In the genomic region with DNA sequence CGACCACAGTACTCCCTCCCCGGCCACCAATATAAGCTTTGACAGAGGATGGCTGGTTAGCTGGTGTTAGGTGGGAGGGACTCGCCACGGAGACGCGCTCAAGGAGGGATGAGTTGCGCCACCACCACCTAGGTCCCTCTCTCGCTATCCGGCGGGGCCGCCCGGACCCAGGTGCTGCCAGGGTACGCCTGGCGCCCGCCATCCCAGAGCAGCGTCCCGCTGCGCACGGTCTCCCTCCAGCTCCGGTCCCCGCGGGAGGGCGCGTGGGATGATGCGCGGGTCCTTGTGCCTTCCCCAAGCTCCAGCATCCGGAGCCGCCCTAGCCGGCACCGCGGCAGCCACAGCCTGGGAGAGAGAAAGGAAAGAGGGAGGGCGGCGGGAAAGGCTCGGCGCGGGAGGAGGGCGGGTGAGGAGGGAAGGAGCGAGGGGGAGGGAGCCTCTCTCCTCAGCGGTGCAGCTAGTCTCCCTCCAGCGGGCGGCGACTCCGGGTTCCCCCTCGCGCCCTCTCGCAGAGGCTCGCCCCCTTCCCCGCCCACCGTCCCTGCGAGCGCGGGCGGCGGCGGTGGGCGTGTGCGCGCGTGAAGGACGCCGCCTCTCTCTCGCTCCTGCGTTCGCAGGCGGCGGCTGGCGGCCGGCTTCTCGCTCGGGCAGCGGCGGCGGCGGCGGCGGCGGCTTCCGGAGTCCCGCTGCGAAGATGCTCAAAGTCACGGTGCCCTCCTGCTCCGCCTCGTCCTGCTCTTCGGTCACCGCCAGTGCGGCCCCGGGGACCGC, we compare ENCODE assay signal across 9 cellular contexts. TPM values are rescaled to one million over a fixed set of nuclear protein-coding genes. Genes with fewer than 3 reads are reported as not detected.
DNase-seq lines count a peak whose midpoint lies in the region; ATAC-seq and TF ChIP-seq lines count a peak whose summit lies in the region.
"Had no signal": no experiment of that assay in that cellular context is flagged by ENCODE, and none has a peak within 500 bp of the region (broad histone marks: within the 10 kb centered on the region; RNA-seq: fewer than 3 reads in every experiment).

A gene (plus strand): TSS at position 595 of the 771 bp plus-strand sequence. CDS start 100 bp downstream, at position 695.

- intact Hi-C loops in PC-3 (cut with micrococcal nuclease) (no loop called here), stomach (cut with DNase I; ENCODE audit: low total_unique reads) (no loop called here)

- no peaks in the 10 kb centered on the region for H3K9me3 ChIP-seq in PC-3 (ENCODE audit: low read length)
- H3K9me3 ChIP-seq in neural cell (ENCODE audit: low read length), result no peaks in the 10 kb centered on the region
- H3K9me3 ChIP-seq in stomach, result no peaks in the 10 kb centered on the region
- H3K9me3 ChIP-seq: neutrophil had no signal

- H3K36me3 Mint-ChIP-seq in activated T-helper 17 cell treated with anti-CD3 and anti-CD28 coated beads, Interleukin-2, amount 50 U/mL, for 72 hours (ENCODE audit: low read depth), result peaks cover 39% of the 10 kb centered on the region

- no peaks in the 10 kb centered on the region for H3K9me2 ChIP-seq in PC-3 (replicated peaks; ENCODE audit: low read length)
- no peaks in the 10 kb centered on the region for H3K9me2 ChIP-seq in neural cell (ENCODE audit: insufficient read depth, low read length)

- no peak within 1 kb of the TSS for H3K9ac ChIP-seq in PC-3 (ENCODE audit: low read length)
- H3K9ac ChIP-seq in neural cell (ENCODE audit: low read length), result peak within 1 kb of the TSS; percentile 90

- TF ChIP-seq EP300 in neural cell (conservative IDR thresholded peaks at IDR 0.05; ENCODE audit: poor library complexity, severe bottlenecking) (peak; percentile 50), stomach (IDR thresholded peaks at IDR 0.05) (no peak)

- peak within 1 kb of the TSS; percentile 97 for H3K27ac Mint-ChIP-seq in activated T-helper 17 cell treated with anti-CD3 and anti-CD28 coated beads, Interleukin-2, amount 50 U/mL, for 72 hours

- TF ChIP-seq CTCF in PC-3 (conservative IDR thresholded peaks at IDR 0.05; ENCODE audit: low read depth, low read length) (no peak), fibroblast of the aortic adventitia (IDR thresholded peaks at IDR 0.05; ENCODE audit: insufficient read depth, low read length) (no peak), neural cell (IDR thresholded peaks at IDR 0.05; ENCODE audit: poor library complexity, severe bottlenecking) (peak; percentile 72), stomach (IDR thresholded peaks at IDR 0.05) (no peak)

- ATAC-seq in GM19463 (IDR thresholded peaks at IDR 0.05; ENCODE audit: unreplicated experiment) (peak; percentile 77), HG03571 (IDR thresholded peaks at IDR 0.05; ENCODE audit: unreplicated experiment) (peak; percentile 76), PC-3 (peak; percentile 70)
- ATAC-seq in activated T-helper 17 cell treated with anti-CD3 and anti-CD28 coated beads, Interleukin-2, amount 50 U/mL, for 72 hours (replicated peaks), result peak; percentile 43

- H3K27me3 ChIP-seq in PC-3 (ENCODE audit: low read length) (peaks cover 75% of the 10 kb centered on the region), neural cell (ENCODE audit: insufficient read depth, low read depth, low read length) (no peaks in the 10 kb centered on the region), stomach (peaks cover 0 to 47% (median 26%) of the 10 kb centered on the region in 3 donors)

- H3K4me3 ChIP-seq in PC-3 (ENCODE audit: low read length) (peak within 1 kb of the TSS; percentile 55), fibroblast of the aortic adventitia (ENCODE audit: low read depth, low read length) (peak within 1 kb of the TSS; percentile 70), neural cell (ENCODE audit: low read length) (peak within 1 kb of the TSS; percentile 87), stomach (peak within 1 kb of the TSS; percentile 55 to 72 (median 62))

- peak; percentile 57 for TF ChIP-seq RAD21 in neural cell (conservative IDR thresholded peaks at IDR 0.05)

- CTCF ChIA-PET in PC-3 (lab: Charles Lee), result no interaction called here

- no peaks in the 10 kb centered on the region for H3K27me3 Mint-ChIP-seq in activated T-helper 17 cell treated with anti-CD3 and anti-CD28 coated beads, Interleukin-2, amount 50 U/mL, for 72 hours

- BruUV-seq in PC-3 (replicated peaks; lab: Mats Ljungman, UMichigan), result no TSS peak

- POLR2A ChIA-PET in PC-3 (lab: Charles Lee; ENCODE audit: unreplicated experiment), result no interaction called here

- peak within 1 kb of the TSS; percentile 78 for H3K4me2 ChIP-seq in PC-3 (ENCODE audit: low read length)
- peak within 1 kb of the TSS; percentile 93 for H3K4me2 ChIP-seq in neural cell (ENCODE audit: low read length)

- no peaks in the 10 kb centered on the region for H3F3A ChIP-seq in PC-3 (ENCODE audit: low read length, unreplicated experiment)
- H3F3A ChIP-seq in neural cell (ENCODE audit: insufficient read depth, low read length, poor library complexity, severe bottlenecking), result no peaks in the 10 kb centered on the region

- H3K27ac ChIP-seq in PC-3 (ENCODE audit: low read length) (no peak within 1 kb of the TSS), neural cell (ENCODE audit: low read length) (peak within 1 kb of the TSS; percentile 88), stomach (peak within 1 kb of the TSS; percentile 1 to 72 (median 18))
- H3K27ac ChIP-seq: neutrophil had no signal

- TF ChIP-seq POLR2A in stomach (IDR thresholded peaks at IDR 0.05), result no peak

- H3K9me3 Mint-ChIP-seq in activated T-helper 17 cell treated with anti-CD3 and anti-CD28 coated beads, Interleukin-2, amount 50 U/mL, for 72 hours, result no peaks in the 10 kb centered on the region

- H3K79me2 ChIP-seq in PC-3 (ENCODE audit: low read length) (no peaks in the 10 kb centered on the region), neural cell (replicated peaks; ENCODE audit: insufficient read depth, low read length) (peaks cover 35% of the 10 kb centered on the region)

- H3K4me1 Mint-ChIP-seq in activated T-helper 17 cell treated with anti-CD3 and anti-CD28 coated beads, Interleukin-2, amount 50 U/mL, for 72 hours, result peaks cover 41% of the 10 kb centered on the region

- peak within 1 kb of the TSS; percentile 100 for H3K4me3 Mint-ChIP-seq in activated T-helper 17 cell treated with anti-CD3 and anti-CD28 coated beads, Interleukin-2, amount 50 U/mL, for 72 hours

- no peaks in the 10 kb centered on the region for H4K20me1 ChIP-seq in PC-3 (ENCODE audit: low read length)
- no peaks in the 10 kb centered on the region for H4K20me1 ChIP-seq in neural cell (ENCODE audit: insufficient read depth)

- DNase-seq in COR-L47 (lab: John Stamatoyannopoulos, UW) (peak; percentile 89), PC-3 (peak; percentile 26), fibroblast of the aortic adventitia (ENCODE audit: low read depth) (peak; percentile 59), stomach (peak; percentile 46)

- H2AFZ ChIP-seq in PC-3 (ENCODE audit: low read length) (peak within 1 kb of the TSS; percentile 54; the same call in 1 of the 2 replicates), neural cell (ENCODE audit: low read depth, low read length) (peak within 1 kb of the TSS; percentile 89)

- 0 to 1% (median 1%) methylated on average over 41 to 86 of the region's 88 CpGs for WGBS in stomach, 5 donors

- H3K36me3 ChIP-seq in PC-3 (ENCODE audit: low read depth, low read length), result no peaks in the 10 kb centered on the region
- H3K36me3 ChIP-seq in neural cell (ENCODE audit: insufficient read depth, low read length), result no peaks in the 10 kb centered on the region
- no peaks in the 10 kb centered on the region for H3K36me3 ChIP-seq in stomach
- H3K36me3 ChIP-seq: neutrophil had no signal

- H3K4me1 ChIP-seq in PC-3 (ENCODE audit: insufficient read depth, low read length) (peaks cover 9% of the 10 kb centered on the region; the same call in 1 of the 2 replicates), stomach (peaks cover 0 to 19% (median 15%) of the 10 kb centered on the region in 4 donors)

TF ChIP-seq in neural cell, 6 proteins besides CTCF, POLR2A, EP300 and RAD21:
- TF ChIP-seq MXI1 (conservative IDR thresholded peaks at IDR 0.05; ENCODE audit: poor library complexity, severe bottlenecking), result peak; percentile 56
- peak; percentile 79 for TF ChIP-seq POLR2AphosphoS5 (IDR thresholded peaks at IDR 0.05)
- TF ChIP-seq, protein P1, sequence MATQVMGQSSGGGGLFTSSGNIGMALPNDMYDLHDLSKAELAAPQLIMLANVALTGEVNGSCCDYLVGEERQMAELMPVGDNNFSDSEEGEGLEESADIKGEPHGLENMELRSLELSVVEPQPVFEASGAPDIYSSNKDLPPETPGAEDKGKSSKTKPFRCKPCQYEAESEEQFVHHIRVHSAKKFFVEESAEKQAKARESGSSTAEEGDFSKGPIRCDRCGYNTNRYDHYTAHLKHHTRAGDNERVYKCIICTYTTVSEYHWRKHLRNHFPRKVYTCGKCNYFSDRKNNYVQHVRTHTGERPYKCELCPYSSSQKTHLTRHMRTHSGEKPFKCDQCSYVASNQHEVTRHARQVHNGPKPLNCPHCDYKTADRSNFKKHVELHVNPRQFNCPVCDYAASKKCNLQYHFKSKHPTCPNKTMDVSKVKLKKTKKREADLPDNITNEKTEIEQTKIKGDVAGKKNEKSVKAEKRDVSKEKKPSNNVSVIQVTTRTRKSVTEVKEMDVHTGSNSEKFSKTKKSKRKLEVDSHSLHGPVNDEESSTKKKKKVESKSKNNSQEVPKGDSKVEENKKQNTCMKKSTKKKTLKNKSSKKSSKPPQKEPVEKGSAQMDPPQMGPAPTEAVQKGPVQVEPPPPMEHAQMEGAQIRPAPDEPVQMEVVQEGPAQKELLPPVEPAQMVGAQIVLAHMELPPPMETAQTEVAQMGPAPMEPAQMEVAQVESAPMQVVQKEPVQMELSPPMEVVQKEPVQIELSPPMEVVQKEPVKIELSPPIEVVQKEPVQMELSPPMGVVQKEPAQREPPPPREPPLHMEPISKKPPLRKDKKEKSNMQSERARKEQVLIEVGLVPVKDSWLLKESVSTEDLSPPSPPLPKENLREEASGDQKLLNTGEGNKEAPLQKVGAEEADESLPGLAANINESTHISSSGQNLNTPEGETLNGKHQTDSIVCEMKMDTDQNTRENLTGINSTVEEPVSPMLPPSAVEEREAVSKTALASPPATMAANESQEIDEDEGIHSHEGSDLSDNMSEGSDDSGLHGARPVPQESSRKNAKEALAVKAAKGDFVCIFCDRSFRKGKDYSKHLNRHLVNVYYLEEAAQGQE (IDR thresholded peaks at IDR 0.05; ENCODE audit: borderline replicate concordance), result peak; percentile 79
- no peak for TF ChIP-seq EZH2 (IDR thresholded peaks at IDR 0.05; ENCODE audit: borderline replicate concordance, insufficient read depth, low read length, poor library complexity, severe bottlenecking)
- TF ChIP-seq TAF1 (IDR thresholded peaks at IDR 0.05; ENCODE audit: low read depth), result peak; percentile 94
- TF ChIP-seq SMC3 (conservative IDR thresholded peaks at IDR 0.05; ENCODE audit: poor library complexity), result peak; percentile 60

RNA-seq across cellular contexts. Expression of the gene that starts here (rescaled TPM):
- 0.55 and 0.69 TPM in 2 replicates for total RNA-seq in PC-3 (2014; rRNA removed)
- total RNA-seq in activated T-helper 17 cell treated with anti-CD3 and anti-CD28 coated beads, Interleukin-2, amount 50 U/mL, for 72 hours, result 10 to 100 TPM; 36.0 to 37.0 TPM
- 2.9 and 5.4 TPM in 2 replicates for total RNA-seq in fibroblast of the aortic adventitia (ENCODE audit: low replicate concordance)
- 15.6 and 16.6 TPM in 2 replicates for polyA plus RNA-seq in neural cell
- polyA minus RNA-seq in neural cell, result 53.3 and 68.0 TPM in 2 replicates
- 10 to 100 TPM in 3 of 5 donors, under 1 TPM in 2; 0.45 to 25.1 (median 16.9) TPM for total RNA-seq in stomach
- 1 to 10 TPM in 2 of 3 donors, under 1 TPM in 1; 0.48 to 6.3 (median 1.4) TPM for polyA plus RNA-seq in stomach

Comparison
In these comparisons a context has a peak if more than half of its experiments do, and no peak if none do; other contexts are left out.
1. Peak in DNase-seq, ATAC-seq, H3K4me3 ChIP-seq and H3K4me2 ChIP-seq in PC-3; RNA of the gene not detected or under 1 TPM.
2. DNase-seq: peak in every context shown above with its lines; median percentile 89 in COR-L47; 59 in fibroblast of the aortic adventitia; 46 in stomach; 26 in PC-3.